ENCODE assay signal across 1 cellular context in genomic region chr14:68807148-68807600, GRCh38.
TF ChIP-seq lines count a peak whose summit lies in the region.

No MANE protein-coding gene starts in this region.

TF ChIP-seq in GM12878, 131 proteins besides CTCF, POLR2A, EP300 and RAD21 (continued from another document):
- TF ChIP-seq, protein P1, sequence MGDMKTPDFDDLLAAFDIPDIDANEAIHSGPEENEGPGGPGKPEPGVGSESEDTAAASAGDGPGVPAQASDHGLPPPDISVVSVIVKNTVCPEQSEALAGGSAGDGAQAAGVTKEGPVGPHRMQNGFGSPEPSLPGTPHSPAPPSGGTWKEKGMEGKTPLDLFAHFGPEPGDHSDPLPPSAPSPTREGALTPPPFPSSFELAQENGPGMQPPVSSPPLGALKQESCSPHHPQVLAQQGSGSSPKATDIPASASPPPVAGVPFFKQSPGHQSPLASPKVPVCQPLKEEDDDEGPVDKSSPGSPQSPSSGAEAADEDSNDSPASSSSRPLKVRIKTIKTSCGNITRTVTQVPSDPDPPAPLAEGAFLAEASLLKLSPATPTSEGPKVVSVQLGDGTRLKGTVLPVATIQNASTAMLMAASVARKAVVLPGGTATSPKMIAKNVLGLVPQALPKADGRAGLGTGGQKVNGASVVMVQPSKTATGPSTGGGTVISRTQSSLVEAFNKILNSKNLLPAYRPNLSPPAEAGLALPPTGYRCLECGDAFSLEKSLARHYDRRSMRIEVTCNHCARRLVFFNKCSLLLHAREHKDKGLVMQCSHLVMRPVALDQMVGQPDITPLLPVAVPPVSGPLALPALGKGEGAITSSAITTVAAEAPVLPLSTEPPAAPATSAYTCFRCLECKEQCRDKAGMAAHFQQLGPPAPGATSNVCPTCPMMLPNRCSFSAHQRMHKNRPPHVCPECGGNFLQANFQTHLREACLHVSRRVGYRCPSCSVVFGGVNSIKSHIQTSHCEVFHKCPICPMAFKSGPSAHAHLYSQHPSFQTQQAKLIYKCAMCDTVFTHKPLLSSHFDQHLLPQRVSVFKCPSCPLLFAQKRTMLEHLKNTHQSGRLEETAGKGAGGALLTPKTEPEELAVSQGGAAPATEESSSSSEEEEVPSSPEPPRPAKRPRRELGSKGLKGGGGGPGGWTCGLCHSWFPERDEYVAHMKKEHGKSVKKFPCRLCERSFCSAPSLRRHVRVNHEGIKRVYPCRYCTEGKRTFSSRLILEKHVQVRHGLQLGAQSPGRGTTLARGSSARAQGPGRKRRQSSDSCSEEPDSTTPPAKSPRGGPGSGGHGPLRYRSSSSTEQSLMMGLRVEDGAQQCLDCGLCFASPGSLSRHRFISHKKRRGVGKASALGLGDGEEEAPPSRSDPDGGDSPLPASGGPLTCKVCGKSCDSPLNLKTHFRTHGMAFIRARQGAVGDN (IDR thresholded peaks at IDR 0.05): peak; percentile 56; the same call in 1 of the 2 replicates
- no peak for TF ChIP-seq TARDBP (IDR thresholded peaks at IDR 0.05; ENCODE audit: borderline replicate concordance)
- no peak for TF ChIP-seq SP1 (IDR thresholded peaks at IDR 0.05; ENCODE audit: low read depth, low read length)
- TF ChIP-seq LARP7 (IDR thresholded peaks at IDR 0.05): no peak
